Comparison of ENCODE assay signal across 10 cellular contexts in genomic region chr9:137163101-137163661, GRCh38. TPM values are rescaled to one million over a fixed set of nuclear protein-coding genes. Genes with fewer than 3 reads are reported as not detected.
DNase-seq lines count a peak whose midpoint lies in the region; ATAC-seq, FAIRE-seq and TF ChIP-seq lines count a peak whose summit lies in the region.
"Had no signal": no experiment of that assay in that cellular context is flagged by ENCODE, and none has a peak within 500 bp of the region (broad histone marks: within the 10 kb centered on the region; RNA-seq: fewer than 3 reads in every experiment).

No MANE protein-coding gene starts in this region.

- peaks cover 11% of the 10 kb centered on the region for H3K4me1 Mint-ChIP-seq in activated CD8-positive, alpha-beta T cell treated with anti-CD3 and anti-CD28 coated beads for 36 hours (ENCODE audit: low read depth)

- no peak for FAIRE-seq in K562 (lab: Jason Lieb, UNC)

- H4K20me1 ChIP-seq in K562 (replicated peaks; ENCODE audit: control insufficient read depth, insufficient read depth, low read length) = peaks cover 5% of the 10 kb centered on the region; the same call in 1 of the 2 replicates

- H3K4me1 ChIP-seq in K562 (replicated peaks in 1 of 2; ENCODE audit: control insufficient read depth in 2 of 2, insufficient read depth in 2 of 2, low read length in 2 of 2) (peaks cover 7 to 97% of the 10 kb centered on the region in 2 experiments; a peak in 4 of 5 replicates), iPS-18a (ENCODE audit: control insufficient read depth, low read depth, low read length) (no peaks in the 10 kb centered on the region), spleen (peaks cover 3 to 53% (median 34%) of the 10 kb centered on the region in 6 donors)

- H3K36me3 ChIP-seq in H7 (replicated peaks; ENCODE audit: control insufficient read depth, insufficient read depth, low read length) = no peaks in the 10 kb centered on the region
- H3K36me3 ChIP-seq in K562 (ENCODE audit: control insufficient read depth, insufficient read depth, low read length) = no peaks in the 10 kb centered on the region
- H3K36me3 ChIP-seq in iPS-18a (ENCODE audit: control insufficient read depth, low read depth, low read length) = no peaks in the 10 kb centered on the region
- H3K36me3 ChIP-seq in spleen = no peaks in the 10 kb centered on the region

- peak overlapping the region; percentile 63 for H3K4me2 ChIP-seq in K562 (ENCODE audit: insufficient read depth, low read length)

- H3K9ac ChIP-seq in K562 (ENCODE audit: insufficient read depth in 1 of 2, low read depth in 2 of 2, low read length in 2 of 2) (peak overlapping the region in 1 of 2 experiments; percentile 83; a peak in 2 of 4 replicates), iPS-18a (ENCODE audit: low read length) (no peak overlapping the region)

- H2AFZ ChIP-seq in K562 (ENCODE audit: low read depth, low read length) = peak overlapping the region; percentile 72

- POLR2A ChIA-PET in K562 (lab: Yijun Ruan, JAX) = interaction anchor here (0.8 to 1.0 kb wide), 2 partner anchors 9 to 14 kb away, joined by 3 to 4 read pairs; partner anchors contain the start of gene TMEM210
- POLR2A ChIA-PET in activated CD8-positive, alpha-beta T cell treated with anti-CD3 and anti-CD28 coated beads for 36 hours (lab: Charles Lee) = interaction anchor here (0.7 to 1.0 kb wide), 2 partner anchors 11 to 88 kb away, joined by 3 read pairs; partner anchors contain the start of gene STPG3

- H3K4me3 ChIP-seq in H7 (ENCODE audit: insufficient read depth, low read depth, low read length) (peak overlapping the region; percentile 46), K562 (0 out of 2 replicates have a peak overlapping the region, but pooled peaks have one; percentile 10), iPS-18a (ENCODE audit: low read length) (peak overlapping the region; percentile 43), spleen (peak overlapping the region in 5 of 8 donors; percentile 8 to 59 (median 18))

- peak; percentile 65 for ATAC-seq in K562
- no peak for ATAC-seq in GM21529 (IDR thresholded peaks at IDR 0.05; ENCODE audit: unreplicated experiment)
- no peak for ATAC-seq in activated CD8-positive, alpha-beta T cell treated with anti-CD3 and anti-CD28 coated beads for 36 hours

- no peak overlapping the region for H3K27ac Mint-ChIP-seq in activated CD8-positive, alpha-beta T cell treated with anti-CD3 and anti-CD28 coated beads for 36 hours

- TF ChIP-seq RAD21 in K562 (CRISPR knock-in tag; conservative IDR thresholded peaks at IDR 0.05 in 1 of 2, IDR thresholded peaks at IDR 0.05 in 1 of 2) = no peak

- no peak overlapping the region for H3K27ac ChIP-seq in K562 (ENCODE audit: extremely low read depth, low read depth, low read length)
- H3K27ac ChIP-seq in iPS-18a (ENCODE audit: low read length) = no peak overlapping the region
- no peak overlapping the region for H3K27ac ChIP-seq in spleen

- TF ChIP-seq EP300 in K562 (IDR thresholded peaks at IDR 0.05; ENCODE audit: low read length) = no peak

- TF ChIP-seq POLR2A in K562 (conservative IDR thresholded peaks at IDR 0.05) (no peak), spleen (IDR thresholded peaks at IDR 0.05) (no peak)

- H3K4me3 Mint-ChIP-seq in activated CD8-positive, alpha-beta T cell treated with anti-CD3 and anti-CD28 coated beads for 36 hours = no peak overlapping the region

- CTCF ChIA-PET in K562 (lab: Yijun Ruan, JAX; ENCODE audit: low intra/inter-chr PET ratio) = no interaction called here
- CTCF ChIA-PET in activated CD8-positive, alpha-beta T cell treated with anti-CD3 and anti-CD28 coated beads for 36 hours (lab: Charles Lee) = interaction anchor here (0.7 kb wide), 1 partner anchor 64 kb away, joined by 3 read pairs; the partner anchor contains the start of gene RNF224

- 39% methylated on average over 19 of the region's 43 CpGs for WGBS in K562 (ENCODE audit: insufficient coverage, low coverage, missing lambda C conversion rate)
- 18 to 29% (median 22%) methylated on average over 10 to 43 of the region's 43 CpGs for WGBS in spleen, 5 donors

- BruUV-seq in K562 (replicated peaks; lab: Mats Ljungman, UMichigan) = no TSS peak

- no peaks in the 10 kb centered on the region for H3K36me3 Mint-ChIP-seq in activated CD8-positive, alpha-beta T cell treated with anti-CD3 and anti-CD28 coated beads for 36 hours (ENCODE audit: low read depth)

- H3K9me3 ChIP-seq in K562 (replicated peaks; ENCODE audit: control insufficient read depth, insufficient read depth, low read depth, low read length) (no peaks in the 10 kb centered on the region), iPS-18a (ENCODE audit: control insufficient read depth, low read depth, low read length) (no peaks in the 10 kb centered on the region), spleen (no peaks in the 10 kb centered on the region)

- intact Hi-C loops in K562 (cut with micrococcal nuclease) = no loop called here
- intact Hi-C loops in spleen (cut with DNase I; ENCODE audit: low total_unique reads) = no loop called here
- intact Hi-C loops in activated CD8-positive, alpha-beta T cell treated with anti-CD3 and anti-CD28 coated beads for 36 hours (cut with micrococcal nuclease) = no loop called here

- H3K9me1 ChIP-seq in K562 (ENCODE audit: control insufficient read depth, insufficient read depth, low read length) = no peaks in the 10 kb centered on the region

- peaks cover 40% of the 10 kb centered on the region for H3K27me3 Mint-ChIP-seq in activated CD8-positive, alpha-beta T cell treated with anti-CD3 and anti-CD28 coated beads for 36 hours

- H3K27me3 ChIP-seq in H7 (ENCODE audit: control insufficient read depth, insufficient read depth, low read length) (peaks cover 79% of the 10 kb centered on the region), K562 (ENCODE audit: control insufficient read depth in 2 of 2, insufficient read depth in 2 of 2, low read length in 2 of 2) (peaks cover 19 to 29% of the 10 kb centered on the region in 2 experiments; a peak in 4 of 5 replicates), iPS-18a (ENCODE audit: control insufficient read depth, insufficient read depth, low read length) (peaks cover 99% of the 10 kb centered on the region), spleen (replicated peaks in 1 of 7) (peaks cover 18 to 100% (median 100%) of the 10 kb centered on the region in 7 donors)

- no peaks in the 10 kb centered on the region for H3K9me3 Mint-ChIP-seq in activated CD8-positive, alpha-beta T cell treated with anti-CD3 and anti-CD28 coated beads for 36 hours

- in situ Hi-C loops in K562 (cut with MboI) = no loop called here
- in situ Hi-C loops in ACHN (cut with HindIII; ENCODE audit: low pct_ligation_motif_present, low pct_unique_long_range_greater_than_20kb, low sequenced_read_pairs) = no loop called here

- no peaks in the 10 kb centered on the region for H3K79me2 ChIP-seq in K562 (ENCODE audit: control insufficient read depth, insufficient read depth, low read length)

- no peak for TF ChIP-seq CTCF in K562 (IDR thresholded peaks at IDR 0.05 in 2 of 3, conservative IDR thresholded peaks at IDR 0.05 in 1 of 3; ENCODE audit: insufficient read depth in 2 of 3, low read depth in 1 of 3, low read length in 3 of 3)
- no peak for TF ChIP-seq CTCF in spleen (IDR thresholded peaks at IDR 0.05 in 8 of 11, conservative IDR thresholded peaks at IDR 0.05 in 3 of 11)
- TF ChIP-seq CTCF in activated CD8-positive, alpha-beta T cell treated with anti-CD3 and anti-CD28 coated beads for 36 hours (IDR thresholded peaks at IDR 0.05) = no peak

- DNase-seq in H7 (peak; percentile 90), K562 (ENCODE audit: extremely low read depth in 1 of 4, low spot score in 3 of 4) (peak; percentile 66 to 69 (median 68)), spleen (no peak), ACHN (no peak), HPDE6-E6E7 (ENCODE audit: extremely low spot score) (no peak)
- DNase-seq in activated CD8-positive, alpha-beta T cell treated with anti-CD3 and anti-CD28 coated beads for 36 hours = no peak
- DNase-seq: SHP77 treated with DMSO at 0.1 percent for 48 hours had no signal

RNA-seq across cellular contexts. Expression of gene LRRC26, which starts 6.7 kb away (rescaled TPM):
- total RNA-seq in H7 (2014; rRNA removed; shearing (Covaris generic)) = 0.59 and 0.67 TPM in 2 replicates
- total RNA-seq in K562 (2011; cell fraction: chromatin; rRNA removed; ENCODE audit: low replicate concordance) = not detected in 2 replicates
- not detected in 2 replicates for total RNA-seq in K562 (2011; cell fraction: nucleolus; rRNA removed)
- not detected in 2 replicates for total RNA-seq in K562 (2011; cell fraction: nucleoplasm; rRNA removed)
- total RNA-seq in K562 (2014; rRNA removed) (not detected in 2 replicates), K562 (2014; rRNA removed; fragmentation: Illumina TruSeq; extraction: Trizol) (not detected in 2 replicates), K562 (2015; rRNA removed; fragmentation: Illumina TruSeq; extraction: Trizol) (not detected in 2 replicates), K562 (2021) (not detected in 2 replicates), spleen (under 1 TPM in 2 of 7 donors, not detected in 5; 0.28 to 0.60 TPM)
- polyA plus RNA-seq in K562 (2011; rRNA removed) (not detected in 2 replicates), K562 (2014; fragmentation: Illumina TruSeq; extraction: Trizol) (not detected in 2 replicates), K562 (2014; fragmentation: Nextera tagmentation; extraction: Ambion mirVana) (not detected), K562 (2014; rRNA removed) (not detected in 2 replicates), spleen (under 1 TPM in 1 of 3 donors, not detected in 2; 0.06 TPM)
- 0.06 TPM in 1 of 2 replicates, not detected in the other for polyA plus RNA-seq in K562 (2011; cell fraction: cytosol; rRNA removed)
- polyA plus RNA-seq in K562 (2011; cell fraction: nucleus; rRNA removed) = not detected in 2 replicates
- not detected in 2 replicates for polyA plus RNA-seq in K562 (2012)
- not detected in 2 replicates for polyA minus RNA-seq in K562 (2011; rRNA and poly(A)+ RNA removed)
- polyA minus RNA-seq in K562 (2011; cell fraction: cytosol; rRNA and poly(A)+ RNA removed) = not detected in 2 replicates
- not detected in 2 replicates for polyA minus RNA-seq in K562 (2011; cell fraction: nucleus; rRNA and poly(A)+ RNA removed)
- total RNA-seq in activated CD8-positive, alpha-beta T cell treated with anti-CD3 and anti-CD28 coated beads for 36 hours = not detected
- total RNA-seq: omental fat pad had no signal

RNA-seq across cellular contexts. Expression of gene TMEM210, which starts 8.7 kb away (rescaled TPM):
- not detected in 2 replicates for total RNA-seq in H7 (2014; rRNA removed; shearing (Covaris generic))
- not detected in 2 replicates for total RNA-seq in K562 (2011; cell fraction: chromatin; rRNA removed; ENCODE audit: low replicate concordance)
- total RNA-seq in K562 (2011; cell fraction: nucleolus; rRNA removed) = not detected in 2 replicates
- not detected in 2 replicates for total RNA-seq in K562 (2011; cell fraction: nucleoplasm; rRNA removed)
- total RNA-seq in K562 (2014; rRNA removed) = not detected in 2 replicates
- total RNA-seq in K562 (2014; rRNA removed; fragmentation: Illumina TruSeq; extraction: Trizol) = not detected in 2 replicates
- total RNA-seq in K562 (2015; rRNA removed; fragmentation: Illumina TruSeq; extraction: Trizol) = not detected in 2 replicates
- not detected in 2 replicates for total RNA-seq in K562 (2021)
- not detected in 2 replicates for polyA plus RNA-seq in K562 (2011; rRNA removed)
- not detected in 2 replicates for polyA plus RNA-seq in K562 (2011; cell fraction: cytosol; rRNA removed)
- polyA plus RNA-seq in K562 (2011; cell fraction: nucleus; rRNA removed) = not detected in 2 replicates
- polyA plus RNA-seq in K562 (2012) = not detected in 2 replicates
- not detected in 2 replicates for polyA plus RNA-seq in K562 (2014; fragmentation: Illumina TruSeq; extraction: Trizol)
- polyA plus RNA-seq in K562 (2014; fragmentation: Nextera tagmentation; extraction: Ambion mirVana) = not detected
- not detected in 2 replicates for polyA plus RNA-seq in K562 (2014; rRNA removed)
- polyA minus RNA-seq in K562 (2011; rRNA and poly(A)+ RNA removed) = not detected in 2 replicates
- polyA minus RNA-seq in K562 (2011; cell fraction: cytosol; rRNA and poly(A)+ RNA removed) = not detected in 2 replicates
- polyA minus RNA-seq in K562 (2011; cell fraction: nucleus; rRNA and poly(A)+ RNA removed) = not detected in 2 replicates
- not detected for total RNA-seq in spleen
- not detected for polyA plus RNA-seq in spleen
- total RNA-seq in activated CD8-positive, alpha-beta T cell treated with anti-CD3 and anti-CD28 coated beads for 36 hours = not detected
- total RNA-seq: omental fat pad had no signal

RNA-seq across cellular contexts. Expression of gene GRIN1, which starts 24.2 kb away (rescaled TPM):
- total RNA-seq in H7 (2014; rRNA removed; shearing (Covaris generic)) = 0.33 and 0.52 TPM in 2 replicates
- total RNA-seq in K562 (2011; cell fraction: chromatin; rRNA removed; ENCODE audit: low replicate concordance) = 0.25 and 3.0 TPM in 2 replicates
- 0.67 and 3.3 TPM in 2 replicates for total RNA-seq in K562 (2011; cell fraction: nucleolus; rRNA removed)
- total RNA-seq in K562 (2011; cell fraction: nucleoplasm; rRNA removed) = 0.53 and 1.2 TPM in 2 replicates
- not detected in 2 replicates for total RNA-seq in K562 (2014; rRNA removed)
- total RNA-seq in K562 (2014; rRNA removed; fragmentation: Illumina TruSeq; extraction: Trizol) = not detected in 2 replicates
- total RNA-seq in K562 (2015; rRNA removed; fragmentation: Illumina TruSeq; extraction: Trizol) = not detected in 2 replicates
- 0.35 and 0.36 TPM in 2 replicates for total RNA-seq in K562 (2021)
- polyA plus RNA-seq in K562 (2011; rRNA removed) = 0.03 and 0.04 TPM in 2 replicates
- 0.04 and 0.07 TPM in 2 replicates for polyA plus RNA-seq in K562 (2011; cell fraction: cytosol; rRNA removed)
- polyA plus RNA-seq in K562 (2011; cell fraction: nucleus; rRNA removed) = 0.34 and 0.67 TPM in 2 replicates
- 0.35 and 0.38 TPM in 2 replicates for polyA plus RNA-seq in K562 (2012)
- polyA plus RNA-seq in K562 (2014; fragmentation: Illumina TruSeq; extraction: Trizol) = 0.08 TPM in 1 of 2 replicates, not detected in the other
- not detected for polyA plus RNA-seq in K562 (2014; fragmentation: Nextera tagmentation; extraction: Ambion mirVana)
- polyA plus RNA-seq in K562 (2014; rRNA removed) = 0.08 and 0.16 TPM in 2 replicates
- polyA minus RNA-seq in K562 (2011; rRNA and poly(A)+ RNA removed) = not detected in 2 replicates
- not detected in 2 replicates for polyA minus RNA-seq in K562 (2011; cell fraction: cytosol; rRNA and poly(A)+ RNA removed)
- 0.13 and 0.56 TPM in 2 replicates for polyA minus RNA-seq in K562 (2011; cell fraction: nucleus; rRNA and poly(A)+ RNA removed)
- total RNA-seq in spleen = under 1 TPM in 1 of 7 donors, not detected in 6; 0.70 TPM
- polyA plus RNA-seq in spleen = under 1 TPM; 0.03 to 0.07 (median 0.03) TPM
- not detected for total RNA-seq in activated CD8-positive, alpha-beta T cell treated with anti-CD3 and anti-CD28 coated beads for 36 hours
- total RNA-seq: omental fat pad had no signal

RNA-seq across cellular contexts. Expression of gene ANAPC2, which starts 25.2 kb away (rescaled TPM):
- 26.2 and 37.0 TPM in 2 replicates for total RNA-seq in H7 (2014; rRNA removed; shearing (Covaris generic))
- 116 and 279 TPM in 2 replicates for total RNA-seq in K562 (2011; cell fraction: chromatin; rRNA removed; ENCODE audit: low replicate concordance)
- total RNA-seq in K562 (2011; cell fraction: nucleolus; rRNA removed) = 160 and 161 TPM in 2 replicates
- total RNA-seq in K562 (2011; cell fraction: nucleoplasm; rRNA removed) = 110 and 125 TPM in 2 replicates
- total RNA-seq in K562 (2014; rRNA removed) (19.8 and 23.4 TPM in 2 replicates), K562 (2014; rRNA removed; fragmentation: Illumina TruSeq; extraction: Trizol) (5.8 and 8.0 TPM in 2 replicates), K562 (2015; rRNA removed; fragmentation: Illumina TruSeq; extraction: Trizol) (16.4 and 17.5 TPM in 2 replicates), K562 (2021) (50.7 and 56.5 TPM in 2 replicates), spleen (10 to 100 TPM; 38.4 to 93.0 (median 62.2) TPM)
- polyA plus RNA-seq in K562 (2011; rRNA removed) (17.7 and 22.1 TPM in 2 replicates), K562 (2014; fragmentation: Illumina TruSeq; extraction: Trizol) (10.1 and 19.3 TPM in 2 replicates), K562 (2014; fragmentation: Nextera tagmentation; extraction: Ambion mirVana) (under 1 TPM in 1 of 2 experiments, not detected in 1; 0.11 TPM), K562 (2014; rRNA removed) (41.6 and 46.1 TPM in 2 replicates), spleen (10 to 100 TPM; 27.8 to 67.4 (median 48.5) TPM)
- polyA plus RNA-seq in K562 (2011; cell fraction: cytosol; rRNA removed) = 11.1 and 24.4 TPM in 2 replicates
- polyA plus RNA-seq in K562 (2011; cell fraction: nucleus; rRNA removed) = 195 and 268 TPM in 2 replicates
- 30.8 and 42.2 TPM in 2 replicates for polyA plus RNA-seq in K562 (2012)
- polyA minus RNA-seq in K562 (2011; rRNA and poly(A)+ RNA removed) = 10.4 and 13.3 TPM in 2 replicates
- 30.0 and 32.4 TPM in 2 replicates for polyA minus RNA-seq in K562 (2011; cell fraction: cytosol; rRNA and poly(A)+ RNA removed)
- 61.7 and 67.4 TPM in 2 replicates for polyA minus RNA-seq in K562 (2011; cell fraction: nucleus; rRNA and poly(A)+ RNA removed)
- total RNA-seq in activated CD8-positive, alpha-beta T cell treated with anti-CD3 and anti-CD28 coated beads for 36 hours = 10 to 100 TPM; 38.6 to 39.6 TPM

RNA-seq across cellular contexts. Expression of gene SSNA1, which starts 25.3 kb away (rescaled TPM):
- total RNA-seq in H7 (2014; rRNA removed; shearing (Covaris generic)) = 109 and 143 TPM in 2 replicates
- total RNA-seq in K562 (2011; cell fraction: chromatin; rRNA removed; ENCODE audit: low replicate concordance) = 2.1 and 9.0 TPM in 2 replicates
- total RNA-seq in K562 (2011; cell fraction: nucleolus; rRNA removed) = 24.7 and 27.9 TPM in 2 replicates
- total RNA-seq in K562 (2011; cell fraction: nucleoplasm; rRNA removed) = 12.1 and 13.6 TPM in 2 replicates
- 130 and 153 TPM in 2 replicates for total RNA-seq in K562 (2014; rRNA removed)
- 8.7 and 16.8 TPM in 2 replicates for total RNA-seq in K562 (2014; rRNA removed; fragmentation: Illumina TruSeq; extraction: Trizol)
- total RNA-seq in K562 (2015; rRNA removed; fragmentation: Illumina TruSeq; extraction: Trizol) = 74.7 and 76.7 TPM in 2 replicates
- 96.4 and 106 TPM in 2 replicates for total RNA-seq in K562 (2021)
- polyA plus RNA-seq in K562 (2011; rRNA removed) = 40.5 and 43.4 TPM in 2 replicates
- 64.1 and 151 TPM in 2 replicates for polyA plus RNA-seq in K562 (2011; cell fraction: cytosol; rRNA removed)
- 31.5 and 49.3 TPM in 2 replicates for polyA plus RNA-seq in K562 (2011; cell fraction: nucleus; rRNA removed)
- 94.8 and 97.7 TPM in 2 replicates for polyA plus RNA-seq in K562 (2012)
- polyA plus RNA-seq in K562 (2014; fragmentation: Illumina TruSeq; extraction: Trizol) = 57.1 and 101 TPM in 2 replicates
- polyA plus RNA-seq in K562 (2014; fragmentation: Nextera tagmentation; extraction: Ambion mirVana) = 10 to 100 TPM in 1 of 2 experiments, 1 to 10 TPM in 1; 1.9 to 11.8 TPM
- polyA plus RNA-seq in K562 (2014; rRNA removed) = 114 and 137 TPM in 2 replicates
- 5.8 and 11.0 TPM in 2 replicates for polyA minus RNA-seq in K562 (2011; rRNA and poly(A)+ RNA removed)
- polyA minus RNA-seq in K562 (2011; cell fraction: cytosol; rRNA and poly(A)+ RNA removed) = 18.9 and 27.1 TPM in 2 replicates
- 7.0 and 10.3 TPM in 2 replicates for polyA minus RNA-seq in K562 (2011; cell fraction: nucleus; rRNA and poly(A)+ RNA removed)
- 10 to 100 TPM; 38.2 to 54.3 (median 43.0) TPM for total RNA-seq in spleen
- polyA plus RNA-seq in spleen = 100 to 1,000 TPM in 1 of 3 donors, 10 to 100 TPM in 2; 82.0 to 109 (median 99.6) TPM
- 10 to 100 TPM; 53.3 to 58.4 TPM for total RNA-seq in activated CD8-positive, alpha-beta T cell treated with anti-CD3 and anti-CD28 coated beads for 36 hours

Comparison
In these comparisons a context has a peak if more than half of its experiments do, and no peak if none do; other contexts are left out.
1. DNase-seq: peak in H7 (single experiment) and K562 (4 of 4); none in spleen (single experiment), ACHN (single experiment), activated CD8-positive, alpha-beta T cell treated with anti-CD3 and anti-CD28 coated beads for 36 hours (single experiment) and HPDE6-E6E7 (single experiment).
2. Peak in every context shown above with its lines, with median percentiles within 50 percentile points of each other: H3K4me3 ChIP-seq.